Comparison of ENCODE assay signal across 9 cellular contexts in genomic region chr18:63111549-63112402, GRCh38.
DNase-seq lines count a peak whose midpoint lies in the region; ATAC-seq and TF ChIP-seq lines count a peak whose summit lies in the region.
"Had no signal": no experiment of that assay in that cellular context is flagged by ENCODE, and none has a peak within 500 bp of the region (broad histone marks: within the 10 kb centered on the region; RNA-seq: fewer than 3 reads in every experiment).

No MANE protein-coding gene starts in this region.

- peaks cover 33 to 35% of the 10 kb centered on the region in 2 donors for H3K4me1 Mint-ChIP-seq in natural killer cell
- H3K4me1 Mint-ChIP-seq in natural killer cell treated with Interleukin-12 subunit alpha and Interleukin-12 subunit beta and Interleukin-15 and Interleukin-18, amount 100 ng/mL, for 72 hours (ENCODE audit: low read depth in 2 of 2) = peaks cover 23 to 35% of the 10 kb centered on the region in 2 donors

- ATAC-seq in natural killer cell (peak in 2 of 3 donors; percentile 42 to 61), HG03457 (IDR thresholded peaks at IDR 0.05; ENCODE audit: unreplicated experiment) (peak; percentile 54), GM18505 (IDR thresholded peaks at IDR 0.05; ENCODE audit: unreplicated experiment) (no peak)
- ATAC-seq in natural killer cell treated with Interleukin-12 subunit alpha and Interleukin-12 subunit beta and Interleukin-15 and Interleukin-18, amount 100 ng/mL, for 72 hours = no peak

- no peak for TF ChIP-seq CTCF in natural killer cell (IDR thresholded peaks at IDR 0.05)

- H3K4me3 Mint-ChIP-seq in natural killer cell = no peak overlapping the region
- H3K4me3 Mint-ChIP-seq in natural killer cell treated with Interleukin-12 subunit alpha and Interleukin-12 subunit beta and Interleukin-15 and Interleukin-18, amount 100 ng/mL, for 72 hours = no peak overlapping the region

- DNase-seq in natural killer cell (no peak), SKM-1 treated with dmso at 0.1 percent for 144 hours (lab: John Stamatoyannopoulos, UW; ENCODE audit: unreplicated experiment) (peak; percentile 89), HT-29 (ENCODE audit: low spot score) (no peak), NCI-H1048 (lab: John Stamatoyannopoulos, UW) (no peak)
- no peak for DNase-seq in natural killer cell treated with Interleukin-12 subunit alpha and Interleukin-12 subunit beta and Interleukin-15 and Interleukin-18, amount 100 ng/mL, for 72 hours (ENCODE audit: low spot score)
- no peak for DNase-seq in activated T-cell treated with anti-CD3 and anti-CD28 coated beads, Interleukin-2, amount 50 U/mL, for 1 hour
- DNase-seq: immature natural killer cell had no signal

- H3K27ac Mint-ChIP-seq in natural killer cell = peak overlapping the region in 1 of 2 donors; percentile 56
- H3K27ac Mint-ChIP-seq in natural killer cell treated with Interleukin-12 subunit alpha and Interleukin-12 subunit beta and Interleukin-15 and Interleukin-18, amount 100 ng/mL, for 72 hours = no peak overlapping the region

- peaks cover 6% of the 10 kb centered on the region in 2 donors for H3K27me3 Mint-ChIP-seq in natural killer cell (ENCODE audit: low read depth in 2 of 2)
- H3K27me3 Mint-ChIP-seq in natural killer cell treated with Interleukin-12 subunit alpha and Interleukin-12 subunit beta and Interleukin-15 and Interleukin-18, amount 100 ng/mL, for 72 hours = peaks cover 5 to 7% of the 10 kb centered on the region in 2 donors

- peaks cover 13% of the 10 kb centered on the region for H3K36me3 Mint-ChIP-seq in natural killer cell
- H3K36me3 Mint-ChIP-seq in natural killer cell treated with Interleukin-12 subunit alpha and Interleukin-12 subunit beta and Interleukin-15 and Interleukin-18, amount 100 ng/mL, for 72 hours = peaks cover 6% of the 10 kb centered on the region

- peaks cover 4 to 11% of the 10 kb centered on the region in 2 donors for H3K9me3 Mint-ChIP-seq in natural killer cell
- peaks cover 3% of the 10 kb centered on the region for H3K9me3 Mint-ChIP-seq in natural killer cell treated with Interleukin-12 subunit alpha and Interleukin-12 subunit beta and Interleukin-15 and Interleukin-18, amount 100 ng/mL, for 72 hours

- intact Hi-C loops in natural killer cell (cut with micrococcal nuclease) = no loop called here

- no peak for TF ChIP-seq POLR2A in GM18505 (IDR thresholded peaks at IDR 0.05; ENCODE audit: borderline replicate concordance, extremely low read depth, insufficient read depth, insufficient read length)

Comparison
In these comparisons a context has a peak if more than half of its experiments do, and no peak if none do; other contexts are left out.
1. ATAC-seq: peak in natural killer cell (2 of 3) and HG03457 (single experiment); none in natural killer cell treated with Interleukin-12 subunit alpha and Interleukin-12 subunit beta and Interleukin-15 and Interleukin-18, amount 100 ng/mL, for 72 hours (0 of 2) and GM18505 (single experiment).